21 cellular contexts compared by ENCODE assay signal in the genomic region with DNA sequence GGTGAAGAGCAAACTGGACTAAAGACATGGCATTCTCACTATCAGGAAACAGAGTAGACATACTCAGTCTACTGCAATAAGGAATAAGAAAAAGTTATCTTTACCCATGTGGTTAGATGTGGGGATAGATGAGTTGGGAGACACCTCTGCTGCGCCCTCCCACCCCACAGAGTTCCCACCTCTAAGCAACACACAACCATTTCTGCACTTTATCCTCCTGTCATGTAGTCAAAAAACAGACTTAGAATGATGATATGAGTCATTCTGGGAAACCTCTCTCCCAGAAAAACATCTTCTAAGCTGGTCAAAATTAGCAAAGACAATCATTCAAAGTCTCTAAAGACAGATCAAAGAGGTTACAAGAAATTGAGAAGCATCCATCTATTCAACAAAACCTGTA.
A peak's percentile ranks its signal among the peaks of the same experiment; 100 is the strongest.
DNase-seq lines count a peak whose midpoint lies in the region; ATAC-seq and TF ChIP-seq lines count a peak whose summit lies in the region.
"Had no signal": no experiment of that assay in that cellular context is flagged by ENCODE, and none has a peak within 500 bp of the region (broad histone marks: within the 10 kb centered on the region; RNA-seq: fewer than 3 reads in every experiment).

No MANE protein-coding gene starts in this region.

- ATAC-seq in naive thymus-derived CD8-positive, alpha-beta T cell: no peak
- ATAC-seq: activated CD4-positive, CD25-positive, alpha-beta regulatory T cell treated with anti-CD3 and anti-CD28 coated beads, Interleukin-2, amount 50 U/mL, for 24 hours; gastroesophageal sphincter; stimulated activated naive CD8-positive, alpha-beta T cell treated with anti-CD3 and anti-CD28 coated beads, Interleukin-15, amount 100 ng/mL, for 72 hours had no signal

- CTCF ChIA-PET in HEK293T (lab: Yijun Ruan, JAX): interaction anchor here (0.6 kb wide), 1 partner anchor 154 kb away, joined by 3 read pairs; no protein-coding TSS in a partner anchor

- peaks cover 22% of the 10 kb centered on the region for H3K4me1 ChIP-seq in ACC112 (ENCODE audit: control insufficient read depth, insufficient read depth, low read length, unreplicated experiment)
- H3K4me1 ChIP-seq: gastroesophageal sphincter, sigmoid colon, tibial nerve had no signal

- peak overlapping the region in 7 of 10 donors; percentile 12 to 56 (median 30) for H3K27ac Mint-ChIP-seq in naive thymus-derived CD8-positive, alpha-beta T cell
- H3K27ac Mint-ChIP-seq in progenitor cell of endocrine pancreas: no peak overlapping the region

- H2AFZ ChIP-seq in ACC112 (ENCODE audit: low read length, unreplicated experiment): no peak overlapping the region

- peaks cover 17 to 34% (median 33%) of the 10 kb centered on the region in 4 donors for H3K4me1 Mint-ChIP-seq in naive thymus-derived CD8-positive, alpha-beta T cell
- no peaks in the 10 kb centered on the region for H3K4me1 Mint-ChIP-seq in progenitor cell of endocrine pancreas (ENCODE audit: low read depth)

- H3K27me3 Mint-ChIP-seq in naive thymus-derived CD8-positive, alpha-beta T cell: no peaks in the 10 kb centered on the region
- no peaks in the 10 kb centered on the region for H3K27me3 Mint-ChIP-seq in progenitor cell of endocrine pancreas
- H3K27me3 Mint-ChIP-seq: stimulated activated naive CD8-positive, alpha-beta T cell treated with anti-CD3 and anti-CD28 coated beads, Interleukin-15, amount 100 ng/mL, for 72 hours had no signal

- DNase-seq in NCI-H226 (peak; percentile 31), amniotic epithelial cell (ENCODE audit: low read depth) (peak; percentile 62), NCI-H510A (lab: John Stamatoyannopoulos, UW) (no peak), progenitor cell of endocrine pancreas (ENCODE audit: low spot score, unreplicated experiment) (no peak), NCI-H1436 treated with DMSO at 0.1 percent for 48 hours (lab: John Stamatoyannopoulos, UW) (no peak), HEK293T (ENCODE audit: extremely low spot score) (no peak)
- DNase-seq in naive thymus-derived CD8-positive, alpha-beta T cell: no peak
- DNase-seq: cortex of kidney; HCEC 1CT; IMR-90; NCI-H1048; NCI-H187; NCI-H748 treated with DMSO at 0.1 percent for 48 hours; sigmoid colon; stimulated activated CD4-positive, alpha-beta T cell treated with anti-CD3 and anti-CD28 coated beads, Interleukin-15, amount 100 ng/mL, for 24 hours; stimulated activated naive CD8-positive, alpha-beta T cell treated with anti-CD3 and anti-CD28 coated beads, Interleukin-15, amount 100 ng/mL, for 72 hours had no signal

- H3K4me3 ChIP-seq in ACC112 (ENCODE audit: low read depth, low read length): no peak overlapping the region
- H3K4me3 ChIP-seq: gastroesophageal sphincter, sigmoid colon, tibial nerve had no signal

- no peaks in the 10 kb centered on the region for H3K27me3 ChIP-seq in ACC112 (ENCODE audit: insufficient read depth, low read length)
- H3K27me3 ChIP-seq: gastroesophageal sphincter, sigmoid colon, tibial nerve had no signal

- H3K4me3 Mint-ChIP-seq in naive thymus-derived CD8-positive, alpha-beta T cell: no peak overlapping the region
- H3K4me3 Mint-ChIP-seq in progenitor cell of endocrine pancreas (ENCODE audit: low read depth): no peak overlapping the region
- H3K4me3 Mint-ChIP-seq: CD14-positive monocyte; stimulated activated naive CD8-positive, alpha-beta T cell treated with anti-CD3 and anti-CD28 coated beads, Interleukin-15, amount 100 ng/mL, for 72 hours had no signal

- peaks cover 0 to 8% (median 2%) of the 10 kb centered on the region in 9 donors for H3K9me3 Mint-ChIP-seq in naive thymus-derived CD8-positive, alpha-beta T cell
- H3K9me3 Mint-ChIP-seq in progenitor cell of endocrine pancreas (ENCODE audit: low read depth): no peaks in the 10 kb centered on the region

- peaks cover 27% of the 10 kb centered on the region for H3K36me3 ChIP-seq in ACC112 (ENCODE audit: insufficient read depth, low read length)

- H3K36me3 Mint-ChIP-seq in naive thymus-derived CD8-positive, alpha-beta T cell: peaks cover 8 to 72% (median 39%) of the 10 kb centered on the region in 3 donors
- H3K36me3 Mint-ChIP-seq in progenitor cell of endocrine pancreas (ENCODE audit: insufficient read depth): peaks cover 17% of the 10 kb centered on the region

- no peak for TF ChIP-seq CTCF in progenitor cell of endocrine pancreas (IDR thresholded peaks at IDR 0.05; ENCODE audit: unreplicated experiment)

- no peaks in the 10 kb centered on the region for H3K79me2 ChIP-seq in ACC112 (ENCODE audit: control insufficient read depth, insufficient read depth, low read length, unreplicated experiment)

- peak overlapping the region; percentile 80 for H3K27ac ChIP-seq in ACC112 (ENCODE audit: low read depth, low read length)
- H3K27ac ChIP-seq: gastroesophageal sphincter, sigmoid colon, tibial nerve had no signal

- POLR2A ChIA-PET in naive thymus-derived CD8-positive, alpha-beta T cell (lab: Charles Lee): no interaction called here
- POLR2A ChIA-PET in HEK293T (lab: Yijun Ruan, JAX): no interaction called here

TF ChIP-seq in HEK293T, 16 proteins besides CTCF, POLR2A, EP300 and RAD21:
- TF ChIP-seq LEF1 (IDR thresholded peaks at IDR 0.05; ENCODE audit: borderline replicate concordance) (no peak), FOXK2 (IDR thresholded peaks at IDR 0.05) (no peak), BHLHE40 (IDR thresholded peaks at IDR 0.05; ENCODE audit: borderline replicate concordance) (no peak), HDGF (IDR thresholded peaks at IDR 0.05; ENCODE audit: borderline replicate concordance) (no peak), ZNF384 (IDR thresholded peaks at IDR 0.05) (no peak), SP1 (IDR thresholded peaks at IDR 0.05) (no peak), TARDBP (IDR thresholded peaks at IDR 0.05) (no peak), CTBP1 (IDR thresholded peaks at IDR 0.05; ENCODE audit: borderline replicate concordance) (no peak), ARNT (IDR thresholded peaks at IDR 0.05) (no peak), L3MBTL2 (conservative IDR thresholded peaks at IDR 0.05) (no peak), ELF4 (IDR thresholded peaks at IDR 0.05) (no peak)
- TF ChIP-seq, protein P1, sequence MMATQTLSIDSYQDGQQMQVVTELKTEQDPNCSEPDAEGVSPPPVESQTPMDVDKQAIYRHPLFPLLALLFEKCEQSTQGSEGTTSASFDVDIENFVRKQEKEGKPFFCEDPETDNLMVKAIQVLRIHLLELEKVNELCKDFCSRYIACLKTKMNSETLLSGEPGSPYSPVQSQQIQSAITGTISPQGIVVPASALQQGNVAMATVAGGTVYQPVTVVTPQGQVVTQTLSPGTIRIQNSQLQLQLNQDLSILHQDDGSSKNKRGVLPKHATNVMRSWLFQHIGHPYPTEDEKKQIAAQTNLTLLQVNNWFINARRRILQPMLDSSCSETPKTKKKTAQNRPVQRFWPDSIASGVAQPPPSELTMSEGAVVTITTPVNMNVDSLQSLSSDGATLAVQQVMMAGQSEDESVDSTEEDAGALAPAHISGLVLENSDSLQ (IDR thresholded peaks at IDR 0.05): no peak

Comparison
In these comparisons a context has a peak if more than half of its experiments do, and no peak if none do; other contexts are left out.
1. DNase-seq: peak in NCI-H226 (single experiment) and amniotic epithelial cell (single experiment); none in naive thymus-derived CD8-positive, alpha-beta T cell (0 of 10), NCI-H510A (single experiment), progenitor cell of endocrine pancreas (single experiment), NCI-H1436 treated with DMSO at 0.1 percent for 48 hours (single experiment) and HEK293T (single experiment).